ENCODE assay signal across 16 cellular contexts in the genomic region with DNA sequence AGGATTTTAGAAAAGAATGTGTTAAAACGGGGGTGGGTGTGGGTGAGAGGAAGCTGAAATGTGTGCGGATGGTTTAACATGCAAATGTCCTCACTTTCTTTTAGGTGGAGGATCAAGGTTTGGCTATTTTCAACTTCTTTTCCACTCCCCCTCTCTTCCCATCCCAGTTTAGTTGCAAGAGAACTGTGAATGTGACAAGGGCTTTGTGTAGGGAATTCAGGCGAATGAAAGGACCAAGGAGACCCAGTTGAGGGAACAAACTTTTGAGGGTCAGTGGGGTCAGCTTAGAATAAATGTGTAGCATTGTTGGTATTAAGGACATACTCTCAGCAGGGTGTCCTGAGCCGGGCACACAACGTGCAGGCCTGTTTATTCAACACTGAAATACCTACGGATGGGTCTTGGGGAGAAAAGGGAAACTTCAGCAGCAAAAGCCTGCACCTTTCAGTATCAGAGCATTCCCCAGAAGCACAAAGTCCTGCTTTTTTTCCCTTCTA.
A peak's percentile ranks its signal among the peaks of the same experiment; 100 is the strongest.
DNase-seq lines count a peak whose midpoint lies in the region; TF ChIP-seq lines count a peak whose summit lies in the region.
"Had no signal": no experiment of that assay in that cellular context is flagged by ENCODE, and none has a peak within 500 bp of the region (broad histone marks: within the 10 kb centered on the region; RNA-seq: fewer than 3 reads in every experiment).

No MANE protein-coding gene starts in this region.

- peaks cover 51% of the 10 kb centered on the region for H3F3A ChIP-seq in neural progenitor cell (ENCODE audit: low read depth)

- H3K4me3 Mint-ChIP-seq in endodermal cell: no peak overlapping the region
- no peak overlapping the region for H3K4me3 Mint-ChIP-seq in neural progenitor cell

- TF ChIP-seq CTCF in endodermal cell (conservative IDR thresholded peaks at IDR 0.05): no peak
- TF ChIP-seq CTCF in neural progenitor cell (IDR thresholded peaks at IDR 0.05): no peak
- TF ChIP-seq CTCF in dorsolateral prefrontal cortex (IDR thresholded peaks at IDR 0.05 in 54 of 56, conservative IDR thresholded peaks at IDR 0.05 in 2 of 56; ENCODE audit: low read depth in 1 of 56, partially characterized antibody in 56 of 56): no peak

- H3K27ac ChIP-seq in SJSA1: peak overlapping the region; percentile 40
- H3K27ac ChIP-seq in endodermal cell (ENCODE audit: low read depth, low read length): peak overlapping the region; percentile 82
- H3K27ac ChIP-seq in neural progenitor cell: peak overlapping the region; percentile 97
- H3K27ac ChIP-seq in dorsolateral prefrontal cortex: peak overlapping the region in 3 of 59 donors; percentile 27 to 35 (median 30)

- H3K27ac Mint-ChIP-seq in endodermal cell: no peak overlapping the region
- no peak overlapping the region for H3K27ac Mint-ChIP-seq in neural progenitor cell

- H3K36me3 ChIP-seq in SJSA1 (no peaks in the 10 kb centered on the region), endodermal cell (ENCODE audit: control insufficient read depth, insufficient read depth, low read length) (no peaks in the 10 kb centered on the region), neural progenitor cell (peaks cover 24% of the 10 kb centered on the region)
- H3K36me3 ChIP-seq: HAP-1 had no signal

- H3K36me3 Mint-ChIP-seq in endodermal cell (ENCODE audit: low read depth): no peaks in the 10 kb centered on the region
- peaks cover 13% of the 10 kb centered on the region for H3K36me3 Mint-ChIP-seq in neural progenitor cell

- H3K79me2 ChIP-seq in neural progenitor cell (ENCODE audit: low read depth): no peaks in the 10 kb centered on the region

- H3K4me1 Mint-ChIP-seq in endodermal cell (peaks cover 8% of the 10 kb centered on the region), neural progenitor cell (peaks cover 3% of the 10 kb centered on the region)

- H3K4me1 ChIP-seq in SJSA1 (replicated peaks) (peaks cover 22% of the 10 kb centered on the region), endodermal cell (ENCODE audit: control insufficient read depth, insufficient read depth, low read length) (peaks cover 10% of the 10 kb centered on the region), neural progenitor cell (peaks cover 44% of the 10 kb centered on the region)
- H3K4me1 ChIP-seq: HAP-1 had no signal

- intact Hi-C loops in dorsolateral prefrontal cortex (cut with DNase I): no loop called here

- H3K4me3 ChIP-seq in SJSA1 (no peak overlapping the region), endodermal cell (ENCODE audit: low read length) (no peak overlapping the region), neural progenitor cell (peak overlapping the region; percentile 15), dorsolateral prefrontal cortex (no peak overlapping the region)
- H3K4me3 ChIP-seq: HAP-1, K562 had no signal

- DNase-seq in CMK (ENCODE audit: low read depth) (peak; percentile 39), SJSA1 (ENCODE audit: low read depth in 1 of 2, low spot score in 2 of 2) (no peak), endodermal cell (peak; percentile 71), neural progenitor cell (ENCODE audit: low spot score) (peak; percentile 92), dorsolateral prefrontal cortex (no peak), NCI-H1436 treated with DMSO at 0.1 percent for 48 hours (lab: John Stamatoyannopoulos, UW) (no peak), hepatic stellate cell (ENCODE audit: low spot score) (no peak), NK-92 (lab: John Stamatoyannopoulos, UW; ENCODE audit: unreplicated experiment) (no peak)
- DNase-seq: 8988T, C1 segment of cervical spinal cord, NCI-H1048, NCI-H187, NCI-H446 treated with DMSO at 0.1 percent for 48 hours, NCI-H82 had no signal

- no peak overlapping the region for H2AFZ ChIP-seq in neural progenitor cell (replicated peaks)

- H3K9me3 Mint-ChIP-seq in endodermal cell (peaks cover 12% of the 10 kb centered on the region), neural progenitor cell (peaks cover 46% of the 10 kb centered on the region)

- H3K9ac ChIP-seq in endodermal cell (ENCODE audit: extremely low read depth, low read length, poor library complexity, severe bottlenecking) (no peak overlapping the region), neural progenitor cell (no peak overlapping the region)

- H3K27me3 ChIP-seq in SJSA1 (replicated peaks): no peaks in the 10 kb centered on the region
- no peaks in the 10 kb centered on the region for H3K27me3 ChIP-seq in endodermal cell (ENCODE audit: control insufficient read depth, insufficient read depth, low read length, poor library complexity, severe bottlenecking)
- H3K27me3 ChIP-seq in neural progenitor cell: no peaks in the 10 kb centered on the region
- H3K27me3 ChIP-seq in dorsolateral prefrontal cortex: no peaks in the 10 kb centered on the region

- H3K9me3 ChIP-seq in SJSA1 (replicated peaks) (peaks cover 5% of the 10 kb centered on the region; the same call in 1 of the 2 replicates), endodermal cell (ENCODE audit: control insufficient read depth, low read length) (peaks cover 17% of the 10 kb centered on the region), neural progenitor cell (ENCODE audit: low read depth) (peaks cover 13% of the 10 kb centered on the region)
- H3K9me3 ChIP-seq: HAP-1 had no signal

- H3K27me3 Mint-ChIP-seq in endodermal cell (ENCODE audit: insufficient read depth) (no peaks in the 10 kb centered on the region), neural progenitor cell (ENCODE audit: insufficient read depth, low read depth) (no peaks in the 10 kb centered on the region)

- no peaks in the 10 kb centered on the region for H4K20me1 ChIP-seq in neural progenitor cell (ENCODE audit: low read depth)

- peak overlapping the region; percentile 67 for H3K4me2 ChIP-seq in neural progenitor cell

- 6 to 35% methylated on average over 3 to 6 of the region's 6 CpGs for WGBS in endodermal cell (ENCODE audit: insufficient coverage in 1 of 2, insufficient read length in 1 of 2), 2 experiments

Comparison
In these comparisons a context has a peak if more than half of its experiments do, and no peak if none do; other contexts are left out.
1. DNase-seq: peak in CMK (single experiment), endodermal cell (single experiment) and neural progenitor cell (single experiment); none in SJSA1 (0 of 2), dorsolateral prefrontal cortex (0 of 10), NCI-H1436 treated with DMSO at 0.1 percent for 48 hours (single experiment), hepatic stellate cell (single experiment) and NK-92 (single experiment).